Comparison of ENCODE assay signal across 19 cellular contexts in genomic region chr1:93595266-93595665, GRCh38.
A peak's percentile ranks its signal among the peaks of the same experiment; 100 is the strongest.
DNase-seq lines count a peak whose midpoint lies in the region; TF ChIP-seq lines count a peak whose summit lies in the region.
"Had no signal": no experiment of that assay in that cellular context is flagged by ENCODE, and none has a peak within 500 bp of the region (broad histone marks: within the 10 kb centered on the region; RNA-seq: fewer than 3 reads in every experiment).

No MANE protein-coding gene starts in this region.

- no peak overlapping the region for H3K4me3 ChIP-seq in fibroblast of villous mesenchyme (ENCODE audit: low read depth, low read length)
- H3K4me3 ChIP-seq in sigmoid colon, result no peak overlapping the region
- H3K4me3 ChIP-seq: heart right ventricle had no signal

- peaks cover 0 to 7% (median under 1%) of the 10 kb centered on the region in 4 donors for H3K36me3 ChIP-seq in sigmoid colon

- no peaks in the 10 kb centered on the region for H3K9me3 ChIP-seq in sigmoid colon
- H3K9me3 ChIP-seq: heart right ventricle had no signal

- H3K4me1 ChIP-seq in sigmoid colon, result peaks cover 0 to 81% (median 64%) of the 10 kb centered on the region in 4 donors

- no peaks in the 10 kb centered on the region for H3K27me3 ChIP-seq in sigmoid colon
- H3K27me3 ChIP-seq: heart right ventricle had no signal

- peak overlapping the region; percentile 3 to 68 (median 20) for H3K27ac ChIP-seq in sigmoid colon
- H3K27ac ChIP-seq: parathyroid adenoma had no signal

- DNase-seq in HCEC 1CT (peak; percentile 60), amniotic epithelial cell (ENCODE audit: low read depth) (peak; percentile 30), fibroblast of villous mesenchyme (ENCODE audit: low read depth) (peak; percentile 58), sigmoid colon (peak; percentile 43), GM10266 (ENCODE audit: extremely low spot score) (no peak), T-helper 9 cell (no peak)
- no peak for DNase-seq in stimulated activated CD4-positive, alpha-beta T cell treated with anti-CD3 and anti-CD28 coated beads, Interleukin-4, amount 100 ng/mL, for 1 hour
- DNase-seq in activated T-helper 2 cell treated with anti-CD3 and anti-CD28 coated beads, Interferon-gamma antibody, Interleukin-2, Interleukin-4, amounts not matched to agents 10 μg/mL and 5 μg/mL and 100 μg/mL, durations not matched to agents 14 hours and 24 hours and 36 hours (ENCODE audit: low spot score), result no peak
- DNase-seq: activated CD8-positive, alpha-beta memory T cell treated with anti-CD3 and anti-CD28 coated beads, Interleukin-2, amount 50 U/mL, for 4 hours; activated naive CD8-positive, alpha-beta T cell treated with anti-CD3 and anti-CD28 coated beads, Interleukin-2, amount 50 U/mL, for 24 hours; H7; heart right ventricle; NCI-H1105; NCI-H526 treated with DMSO at 0.1 percent for 48 hours; Right ventricle myocardium superior; stimulated activated CD4-positive, alpha-beta T cell treated with anti-CD3 and anti-CD28 coated beads, Interleukin-4, amount 100 ng/mL, for 4 hours; stimulated activated naive CD8-positive, alpha-beta T cell treated with anti-CD3 and anti-CD28 coated beads, Interleukin-15, amount 100 ng/mL, for 72 hours had no signal

- 88 to 91% methylated on average over 2 of the region's 2 CpGs for WGBS in sigmoid colon, 2 donors

- TF ChIP-seq POLR2A in sigmoid colon (IDR thresholded peaks at IDR 0.05), result no peak

- peaks cover 5% of the 10 kb centered on the region for H3K36me3 Mint-ChIP-seq in activated T-helper 2 cell treated with anti-CD3 and anti-CD28 coated beads, Interferon-gamma antibody, Interleukin-2, Interleukin-4, amounts not matched to agents 10 μg/mL and 5 μg/mL and 100 μg/mL, durations not matched to agents 14 hours and 24 hours and 36 hours (ENCODE audit: low read depth)
- H3K36me3 Mint-ChIP-seq: CD14-positive monocyte had no signal

- no peak for TF ChIP-seq EP300 in sigmoid colon (IDR thresholded peaks at IDR 0.05)

- no peak overlapping the region for H3K4me3 Mint-ChIP-seq in activated T-helper 2 cell treated with anti-CD3 and anti-CD28 coated beads, Interferon-gamma antibody, Interleukin-2, Interleukin-4, amounts not matched to agents 10 μg/mL and 5 μg/mL and 100 μg/mL, durations not matched to agents 14 hours and 24 hours and 36 hours (ENCODE audit: low read depth)
- H3K4me3 Mint-ChIP-seq: activated naive CD8-positive, alpha-beta T cell treated with anti-CD3 and anti-CD28 coated beads, Interleukin-2, amount 50 U/mL, for 24 hours; CD14-positive monocyte; stimulated activated naive CD8-positive, alpha-beta T cell treated with anti-CD3 and anti-CD28 coated beads, Interleukin-15, amount 100 ng/mL, for 72 hours had no signal

- intact Hi-C loops in sigmoid colon (cut with DNase I), result loop anchor here (5.0 kb wide), 1 partner anchor 148 kb away; the partner anchor contains the start of gene FNBP1L
- intact Hi-C loops in activated T-helper 2 cell treated with anti-CD3 and anti-CD28 coated beads, Interferon-gamma antibody, Interleukin-2, Interleukin-4, amounts not matched to agents 10 μg/mL and 5 μg/mL and 100 μg/mL, durations not matched to agents 14 hours and 24 hours and 36 hours (cut with micrococcal nuclease), result no loop called here

- no peak overlapping the region for H3K27ac Mint-ChIP-seq in activated T-helper 2 cell treated with anti-CD3 and anti-CD28 coated beads, Interferon-gamma antibody, Interleukin-2, Interleukin-4, amounts not matched to agents 10 μg/mL and 5 μg/mL and 100 μg/mL, durations not matched to agents 14 hours and 24 hours and 36 hours
- H3K27ac Mint-ChIP-seq: activated naive CD8-positive, alpha-beta T cell treated with anti-CD3 and anti-CD28 coated beads, Interleukin-2, amount 50 U/mL, for 24 hours; CD14-positive monocyte; stimulated activated naive CD8-positive, alpha-beta T cell treated with anti-CD3 and anti-CD28 coated beads, Interleukin-15, amount 100 ng/mL, for 72 hours had no signal

- H3K4me1 Mint-ChIP-seq in activated T-helper 2 cell treated with anti-CD3 and anti-CD28 coated beads, Interferon-gamma antibody, Interleukin-2, Interleukin-4, amounts not matched to agents 10 μg/mL and 5 μg/mL and 100 μg/mL, durations not matched to agents 14 hours and 24 hours and 36 hours (ENCODE audit: low read depth), result peaks cover 9% of the 10 kb centered on the region

- H3K9me3 Mint-ChIP-seq in activated T-helper 2 cell treated with anti-CD3 and anti-CD28 coated beads, Interferon-gamma antibody, Interleukin-2, Interleukin-4, amounts not matched to agents 10 μg/mL and 5 μg/mL and 100 μg/mL, durations not matched to agents 14 hours and 24 hours and 36 hours, result no peaks in the 10 kb centered on the region
- H3K9me3 Mint-ChIP-seq: activated naive CD8-positive, alpha-beta T cell treated with anti-CD3 and anti-CD28 coated beads, Interleukin-2, amount 50 U/mL, for 24 hours; stimulated activated naive CD8-positive, alpha-beta T cell treated with anti-CD3 and anti-CD28 coated beads, Interleukin-15, amount 100 ng/mL, for 72 hours had no signal

- H3K27me3 Mint-ChIP-seq in activated T-helper 2 cell treated with anti-CD3 and anti-CD28 coated beads, Interferon-gamma antibody, Interleukin-2, Interleukin-4, amounts not matched to agents 10 μg/mL and 5 μg/mL and 100 μg/mL, durations not matched to agents 14 hours and 24 hours and 36 hours (ENCODE audit: low read depth), result peaks cover 8% of the 10 kb centered on the region
- H3K27me3 Mint-ChIP-seq: stimulated activated naive CD8-positive, alpha-beta T cell treated with anti-CD3 and anti-CD28 coated beads, Interleukin-15, amount 100 ng/mL, for 72 hours had no signal

- TF ChIP-seq CTCF in fibroblast of villous mesenchyme (IDR thresholded peaks at IDR 0.05; ENCODE audit: insufficient read depth, low read depth, low read length) (no peak), sigmoid colon (IDR thresholded peaks at IDR 0.05) (no peak), GM10266 (IDR thresholded peaks at IDR 0.05; ENCODE audit: control insufficient read depth, insufficient read depth, low read depth, missing control alignments) (no peak)

Comparison
In these comparisons a context has a peak if more than half of its experiments do, and no peak if none do; other contexts are left out.
1. DNase-seq: peak in HCEC 1CT (single experiment), amniotic epithelial cell (single experiment), fibroblast of villous mesenchyme (single experiment) and sigmoid colon (single experiment); none in stimulated activated CD4-positive, alpha-beta T cell treated with anti-CD3 and anti-CD28 coated beads, Interleukin-4, amount 100 ng/mL, for 1 hour (single experiment), GM10266 (single experiment), T-helper 9 cell (single experiment) and activated T-helper 2 cell treated with anti-CD3 and anti-CD28 coated beads, Interferon-gamma antibody, Interleukin-2, Interleukin-4, amounts not matched to agents 10 μg/mL and 5 μg/mL and 100 μg/mL, durations not matched to agents 14 hours and 24 hours and 36 hours (single experiment).